ENCODE assay signal across 11 cellular contexts in the genomic region with DNA sequence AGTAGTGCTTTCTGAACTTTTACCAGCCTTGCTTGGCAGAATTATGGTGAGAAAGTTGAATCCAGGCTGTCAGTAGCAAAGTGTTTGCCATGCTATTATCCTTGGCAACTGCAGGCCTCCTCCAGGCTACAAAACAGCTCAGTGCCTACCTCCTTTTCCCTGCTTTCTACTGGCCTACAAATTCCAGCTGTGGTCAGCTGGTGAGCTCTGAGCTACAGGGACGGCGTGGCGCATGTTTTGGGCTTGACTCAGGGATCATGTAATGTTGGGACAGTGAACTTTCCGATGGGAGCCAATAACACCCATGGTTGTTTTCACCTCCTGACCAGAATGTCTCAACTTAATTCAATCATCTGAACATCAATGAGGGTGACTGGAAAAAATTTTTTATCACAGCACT.
DNase-seq lines count a peak whose midpoint lies in the region; ATAC-seq and TF ChIP-seq lines count a peak whose summit lies in the region.
"Had no signal": no experiment of that assay in that cellular context is flagged by ENCODE, and none has a peak within 500 bp of the region (broad histone marks: within the 10 kb centered on the region; RNA-seq: fewer than 3 reads in every experiment).

No MANE protein-coding gene starts in this region.

- H2AFZ ChIP-seq in GM23248 = peak overlapping the region; percentile 2; the same call in 1 of the 2 replicates

- H3K4me2 ChIP-seq in GM23248 (ENCODE audit: unreplicated experiment) (peak overlapping the region; percentile 38), skeletal muscle satellite cell (ENCODE audit: low read length) (peak overlapping the region; percentile 10)

- H3K27me3 ChIP-seq in GM23248 (replicated peaks; ENCODE audit: insufficient read depth) (no peaks in the 10 kb centered on the region), skeletal muscle satellite cell (ENCODE audit: control insufficient read depth, insufficient read depth, low read length) (no peaks in the 10 kb centered on the region)
- H3K27me3 ChIP-seq: neutrophil had no signal

- TF ChIP-seq CTCF in astrocyte of the cerebellum (IDR thresholded peaks at IDR 0.05; ENCODE audit: low read depth, low read length, missing control alignments) = no peak

- H3K9me2 ChIP-seq in GM23248 (ENCODE audit: insufficient read depth) = no peaks in the 10 kb centered on the region

- DNase-seq in GM23248 (peak; percentile 97), astrocyte of the cerebellum (ENCODE audit: low read depth) (peak; percentile 75), left ventricle myocardium superior (peak; percentile 73), NCI-H2196 treated with DMSO at 0.1 percent for 48 hours (lab: John Stamatoyannopoulos, UW; ENCODE audit: unreplicated experiment) (no peak), NCI-H446 (lab: John Stamatoyannopoulos, UW) (no peak), NCI-H69 (lab: John Stamatoyannopoulos, UW) (no peak), D341Med (ENCODE audit: low spot score) (no peak)
- DNase-seq: activated T-cell treated with anti-CD3 and anti-CD28 coated beads, Interleukin-2, amount 50 U/mL, for 48 hours; NCI-H1048 had no signal

- H3K4me1 ChIP-seq in GM23248 (ENCODE audit: insufficient read depth) = peaks cover 40% of the 10 kb centered on the region
- peaks cover 49% of the 10 kb centered on the region for H3K4me1 ChIP-seq in skeletal muscle satellite cell (ENCODE audit: control insufficient read depth, insufficient read depth, low read length)

- H3K9ac ChIP-seq in GM23248 (peak overlapping the region; percentile 79), skeletal muscle satellite cell (ENCODE audit: low read depth, low read length) (peak overlapping the region; percentile 72)

- peak; percentile 92 for ATAC-seq in left ventricle myocardium superior

- 0 out of 2 replicates have a peak overlapping the region, but pooled peaks have one; percentile 5 for H3K4me3 ChIP-seq in GM23248
- H3K4me3 ChIP-seq in astrocyte of the cerebellum (ENCODE audit: low read depth, low read length) = no peak overlapping the region
- H3K4me3 ChIP-seq in skeletal muscle satellite cell (ENCODE audit: low read length) = no peak overlapping the region

- peaks cover 28% of the 10 kb centered on the region for H3F3A ChIP-seq in GM23248 (ENCODE audit: insufficient read depth)

- intact Hi-C loops in left ventricle myocardium superior (cut with micrococcal nuclease) = no loop called here

- in situ Hi-C loops in GM23248 (cut with MboI) = no loop called here
- in situ Hi-C loops in astrocyte of the cerebellum (cut with HindIII; ENCODE audit: low sequenced_read_pairs) = no loop called here

- H3K36me3 ChIP-seq in GM23248 (ENCODE audit: low read depth) (no peaks in the 10 kb centered on the region), skeletal muscle satellite cell (ENCODE audit: insufficient read depth, low read length) (no peaks in the 10 kb centered on the region)
- H3K36me3 ChIP-seq: neutrophil had no signal

- no peaks in the 10 kb centered on the region for H3K79me2 ChIP-seq in GM23248 (ENCODE audit: insufficient read depth)

- H3K27ac ChIP-seq in GM23248 = peak overlapping the region; percentile 97
- H3K27ac ChIP-seq: neutrophil had no signal

- H4K20me1 ChIP-seq in GM23248 (ENCODE audit: insufficient read depth) = no peaks in the 10 kb centered on the region

- WGBS in GM23248 (ENCODE audit: low coverage in 1 of 2, low lambda C conversion rate in 2 of 2, missing lambda C conversion rate in 2 of 2), 2 experiments = 0% methylated on average over 4 of the region's 4 CpGs

- H3K9me3 ChIP-seq in GM23248 (ENCODE audit: low read depth) (no peaks in the 10 kb centered on the region), skeletal muscle satellite cell (replicated peaks; ENCODE audit: low read length) (no peaks in the 10 kb centered on the region)

Comparison
In these comparisons a context has a peak if more than half of its experiments do, and no peak if none do; other contexts are left out.
1. DNase-seq: peak in GM23248 (single experiment), astrocyte of the cerebellum (single experiment) and left ventricle myocardium superior (single experiment); none in NCI-H2196 treated with DMSO at 0.1 percent for 48 hours (single experiment), NCI-H446 (0 of 2), NCI-H69 (single experiment) and D341Med (single experiment).